In genomic region chr1:173202430-173203145, GRCh38 we compare ENCODE assay signal across 8 cellular contexts. TPM values are rescaled to one million over a fixed set of nuclear protein-coding genes. Genes with fewer than 3 reads are reported as not detected.
A peak's percentile ranks its signal among the peaks of the same experiment; 100 is the strongest.
DNase-seq lines count a peak whose midpoint lies in the region; ATAC-seq and TF ChIP-seq lines count a peak whose summit lies in the region.

No MANE protein-coding gene starts in this region.

- no peak overlapping the region for H3K27ac ChIP-seq in suprapubic skin

- H3K36me3 Mint-ChIP-seq in activated T-helper 2 cell treated with anti-CD3 and anti-CD28 coated beads, Interferon-gamma antibody, Interleukin-2, Interleukin-4, amounts not matched to agents 10 μg/mL and 5 μg/mL and 100 μg/mL, durations not matched to agents 14 hours and 24 hours and 36 hours (ENCODE audit: low read depth) = no peaks in the 10 kb centered on the region

- no peaks in the 10 kb centered on the region for H3K9me3 ChIP-seq in suprapubic skin

- H3K4me1 Mint-ChIP-seq in activated T-helper 2 cell treated with anti-CD3 and anti-CD28 coated beads, Interferon-gamma antibody, Interleukin-2, Interleukin-4, amounts not matched to agents 10 μg/mL and 5 μg/mL and 100 μg/mL, durations not matched to agents 14 hours and 24 hours and 36 hours (ENCODE audit: low read depth) = peaks cover 31% of the 10 kb centered on the region

- no peak overlapping the region for H3K4me3 Mint-ChIP-seq in activated T-helper 2 cell treated with anti-CD3 and anti-CD28 coated beads, Interferon-gamma antibody, Interleukin-2, Interleukin-4, amounts not matched to agents 10 μg/mL and 5 μg/mL and 100 μg/mL, durations not matched to agents 14 hours and 24 hours and 36 hours (ENCODE audit: low read depth)

- intact Hi-C loops in Right ventricle myocardium inferior (cut with DNase I) (no loop called here), cardiac septum (cut with DNase I) (loop anchor here (2.0 kb wide), 2 partner anchors 376 to 456 kb away; no protein-coding TSS in a partner anchor)
- intact Hi-C loops in activated T-helper 2 cell treated with anti-CD3 and anti-CD28 coated beads, Interferon-gamma antibody, Interleukin-2, Interleukin-4, amounts not matched to agents 10 μg/mL and 5 μg/mL and 100 μg/mL, durations not matched to agents 14 hours and 24 hours and 36 hours (cut with micrococcal nuclease) = loop anchor here (1.0 to 10.0 kb wide), 3 partner anchors 168 to 558 kb away; no protein-coding TSS in a partner anchor

- no peak overlapping the region for H3K4me3 ChIP-seq in suprapubic skin

- TF ChIP-seq POLR2A in suprapubic skin (IDR thresholded peaks at IDR 0.05) = no peak

- no peaks in the 10 kb centered on the region for H3K9me3 Mint-ChIP-seq in activated T-helper 2 cell treated with anti-CD3 and anti-CD28 coated beads, Interferon-gamma antibody, Interleukin-2, Interleukin-4, amounts not matched to agents 10 μg/mL and 5 μg/mL and 100 μg/mL, durations not matched to agents 14 hours and 24 hours and 36 hours

- H3K27ac Mint-ChIP-seq in activated T-helper 2 cell treated with anti-CD3 and anti-CD28 coated beads, Interferon-gamma antibody, Interleukin-2, Interleukin-4, amounts not matched to agents 10 μg/mL and 5 μg/mL and 100 μg/mL, durations not matched to agents 14 hours and 24 hours and 36 hours = no peak overlapping the region

- TF ChIP-seq CTCF in suprapubic skin (IDR thresholded peaks at IDR 0.05) = peak; percentile 46 to 61

- WGBS in suprapubic skin = 42% methylated on average over 5 of the region's 5 CpGs

- H3K4me1 ChIP-seq in suprapubic skin = peaks cover 15% of the 10 kb centered on the region

- H3K27me3 ChIP-seq in suprapubic skin = no peaks in the 10 kb centered on the region

- ATAC-seq in Right ventricle myocardium inferior = peak; percentile 76
- no peak for ATAC-seq in HG03354 (IDR thresholded peaks at IDR 0.05; ENCODE audit: poor library complexity, severe bottlenecking, unreplicated experiment)

- no peak for DNase-seq in Right ventricle myocardium inferior (ENCODE audit: missing footprints)
- no peak for DNase-seq in cardiac septum (ENCODE audit: low spot score)
- peak; percentile 12 for DNase-seq in NCI-H1105 treated with DMSO at 0.1 percent for 48 hours (lab: John Stamatoyannopoulos, UW)
- DNase-seq in astrocyte of the hippocampus (ENCODE audit: low read depth, low spot score) = peak; percentile 84
- peak; percentile 90 for DNase-seq in iris pigment epithelial cell (ENCODE audit: low read depth)
- no peak for DNase-seq in suprapubic skin (ENCODE audit: low spot score in 2 of 2)
- DNase-seq in activated T-helper 2 cell treated with anti-CD3 and anti-CD28 coated beads, Interferon-gamma antibody, Interleukin-2, Interleukin-4, amounts not matched to agents 10 μg/mL and 5 μg/mL and 100 μg/mL, durations not matched to agents 14 hours and 24 hours and 36 hours (ENCODE audit: low spot score) = no peak

- no peak for TF ChIP-seq EP300 in suprapubic skin (IDR thresholded peaks at IDR 0.05)

- no peaks in the 10 kb centered on the region for H3K36me3 ChIP-seq in suprapubic skin

- peaks cover 49% of the 10 kb centered on the region for H3K27me3 Mint-ChIP-seq in activated T-helper 2 cell treated with anti-CD3 and anti-CD28 coated beads, Interferon-gamma antibody, Interleukin-2, Interleukin-4, amounts not matched to agents 10 μg/mL and 5 μg/mL and 100 μg/mL, durations not matched to agents 14 hours and 24 hours and 36 hours (ENCODE audit: low read depth)

RNA-seq across cellular contexts. Expression of gene TNFSF4, which starts 4.5 kb away (rescaled TPM):
- total RNA-seq in Right ventricle myocardium inferior (1.0 TPM), cardiac septum (0.22 TPM), suprapubic skin (under 1 TPM in 2 of 4 donors, not detected in 2; 0.15 to 0.29 TPM)
- 1.1 and 1.3 TPM in 2 replicates for total RNA-seq in activated T-helper 2 cell treated with anti-CD3 and anti-CD28 coated beads, Interferon-gamma antibody, Interleukin-2, Interleukin-4, amounts not matched to agents 10 μg/mL and 5 μg/mL and 100 μg/mL, durations not matched to agents 14 hours and 24 hours and 36 hours

Comparison
In these comparisons a context has a peak if more than half of its experiments do, and no peak if none do; other contexts are left out.
1. DNase-seq: peak in NCI-H1105 treated with DMSO at 0.1 percent for 48 hours (single experiment), astrocyte of the hippocampus (single experiment) and iris pigment epithelial cell (single experiment); none in Right ventricle myocardium inferior (single experiment), cardiac septum (single experiment), suprapubic skin (0 of 2) and activated T-helper 2 cell treated with anti-CD3 and anti-CD28 coated beads, Interferon-gamma antibody, Interleukin-2, Interleukin-4, amounts not matched to agents 10 μg/mL and 5 μg/mL and 100 μg/mL, durations not matched to agents 14 hours and 24 hours and 36 hours (single experiment).